1 cellular context compared by ENCODE assay signal in the genomic region with DNA sequence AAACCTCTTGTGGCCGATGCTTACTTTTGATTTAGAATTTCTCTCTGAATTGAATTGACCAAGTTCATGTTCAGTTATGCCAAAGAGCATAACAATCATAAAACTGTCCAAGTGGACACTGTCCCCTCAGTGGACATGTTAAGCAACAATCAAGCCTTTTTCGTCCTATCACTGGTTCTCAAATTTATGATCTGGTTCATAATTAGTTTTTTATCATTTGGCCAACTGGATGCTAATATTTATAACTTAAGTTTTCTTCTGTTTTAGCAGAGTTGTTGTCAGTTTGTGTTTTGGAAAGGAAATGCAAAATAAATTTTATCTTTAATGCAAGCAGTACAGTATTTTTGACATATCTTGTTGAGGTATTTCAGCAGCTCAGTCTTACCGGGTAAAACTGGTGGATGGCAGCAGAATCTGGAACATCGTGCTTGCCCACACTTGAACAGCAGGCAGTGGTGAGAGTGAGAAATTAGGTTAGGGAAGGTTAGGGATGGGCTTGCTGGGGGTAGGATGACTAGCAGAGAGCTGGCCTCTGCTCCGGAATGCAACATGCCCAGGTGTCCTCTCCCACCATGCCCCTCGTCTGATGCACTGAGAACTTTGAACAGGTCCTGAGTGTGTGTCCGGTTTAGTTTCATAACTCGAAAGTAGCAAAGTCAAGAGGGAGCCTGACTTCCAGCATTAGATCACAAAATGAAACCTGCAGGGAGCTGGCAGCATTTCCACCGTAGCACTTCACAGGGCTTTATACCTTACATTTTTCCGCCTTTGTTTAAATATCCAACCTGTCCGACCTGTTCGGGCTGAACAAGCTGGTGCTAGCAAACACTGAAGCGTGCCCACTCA.
TF ChIP-seq lines count a peak whose summit lies in the region.

No MANE protein-coding gene starts in this region.

TF ChIP-seq in HepG2, 621 proteins besides CTCF, POLR2A, EP300 and RAD21 (continued from another document and continues in another):
- TF ChIP-seq U2AF2 (IDR thresholded peaks at IDR 0.05; ENCODE audit: low read depth, low read length): no peak
- TF ChIP-seq ZNF501 (CRISPR knock-in tag; IDR thresholded peaks at IDR 0.05): peak; percentile 46; the same call in 1 of the 2 replicates
- TF ChIP-seq DDIT3 (CRISPR knock-in tag; IDR thresholded peaks at IDR 0.05): no peak
- TF ChIP-seq, protein P1, sequence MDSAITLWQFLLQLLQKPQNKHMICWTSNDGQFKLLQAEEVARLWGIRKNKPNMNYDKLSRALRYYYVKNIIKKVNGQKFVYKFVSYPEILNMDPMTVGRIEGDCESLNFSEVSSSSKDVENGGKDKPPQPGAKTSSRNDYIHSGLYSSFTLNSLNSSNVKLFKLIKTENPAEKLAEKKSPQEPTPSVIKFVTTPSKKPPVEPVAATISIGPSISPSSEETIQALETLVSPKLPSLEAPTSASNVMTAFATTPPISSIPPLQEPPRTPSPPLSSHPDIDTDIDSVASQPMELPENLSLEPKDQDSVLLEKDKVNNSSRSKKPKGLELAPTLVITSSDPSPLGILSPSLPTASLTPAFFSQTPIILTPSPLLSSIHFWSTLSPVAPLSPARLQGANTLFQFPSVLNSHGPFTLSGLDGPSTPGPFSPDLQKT (CRISPR knock-in tag; IDR thresholded peaks at IDR 0.05; ENCODE audit: borderline replicate concordance): no peak
- peak; percentile 84 for TF ChIP-seq TARDBP (CRISPR knock-in tag; IDR thresholded peaks at IDR 0.05)
- TF ChIP-seq RFX5 (IDR thresholded peaks at IDR 0.05; ENCODE audit: low read depth, low read length): no peak
- TF ChIP-seq ZNF879 (CRISPR knock-in tag; IDR thresholded peaks at IDR 0.05): no peak
- TF ChIP-seq ZNF3 (CRISPR knock-in tag; IDR thresholded peaks at IDR 0.05): no peak
- TF ChIP-seq SALL1 (CRISPR knock-in tag; IDR thresholded peaks at IDR 0.05): peak; percentile 89
- peak; percentile 35 for TF ChIP-seq RBM22 (optimal IDR thresholded peaks at IDR 0.05; ENCODE audit: low read length)
- no peak for TF ChIP-seq ZNF777 (CRISPR knock-in tag; IDR thresholded peaks at IDR 0.05)
- TF ChIP-seq ZNF670 (CRISPR knock-in tag; IDR thresholded peaks at IDR 0.05; ENCODE audit: borderline replicate concordance): no peak
- TF ChIP-seq SRF (IDR thresholded peaks at IDR 0.05; ENCODE audit: low read depth, low read length): no peak
- TF ChIP-seq, protein P2, sequence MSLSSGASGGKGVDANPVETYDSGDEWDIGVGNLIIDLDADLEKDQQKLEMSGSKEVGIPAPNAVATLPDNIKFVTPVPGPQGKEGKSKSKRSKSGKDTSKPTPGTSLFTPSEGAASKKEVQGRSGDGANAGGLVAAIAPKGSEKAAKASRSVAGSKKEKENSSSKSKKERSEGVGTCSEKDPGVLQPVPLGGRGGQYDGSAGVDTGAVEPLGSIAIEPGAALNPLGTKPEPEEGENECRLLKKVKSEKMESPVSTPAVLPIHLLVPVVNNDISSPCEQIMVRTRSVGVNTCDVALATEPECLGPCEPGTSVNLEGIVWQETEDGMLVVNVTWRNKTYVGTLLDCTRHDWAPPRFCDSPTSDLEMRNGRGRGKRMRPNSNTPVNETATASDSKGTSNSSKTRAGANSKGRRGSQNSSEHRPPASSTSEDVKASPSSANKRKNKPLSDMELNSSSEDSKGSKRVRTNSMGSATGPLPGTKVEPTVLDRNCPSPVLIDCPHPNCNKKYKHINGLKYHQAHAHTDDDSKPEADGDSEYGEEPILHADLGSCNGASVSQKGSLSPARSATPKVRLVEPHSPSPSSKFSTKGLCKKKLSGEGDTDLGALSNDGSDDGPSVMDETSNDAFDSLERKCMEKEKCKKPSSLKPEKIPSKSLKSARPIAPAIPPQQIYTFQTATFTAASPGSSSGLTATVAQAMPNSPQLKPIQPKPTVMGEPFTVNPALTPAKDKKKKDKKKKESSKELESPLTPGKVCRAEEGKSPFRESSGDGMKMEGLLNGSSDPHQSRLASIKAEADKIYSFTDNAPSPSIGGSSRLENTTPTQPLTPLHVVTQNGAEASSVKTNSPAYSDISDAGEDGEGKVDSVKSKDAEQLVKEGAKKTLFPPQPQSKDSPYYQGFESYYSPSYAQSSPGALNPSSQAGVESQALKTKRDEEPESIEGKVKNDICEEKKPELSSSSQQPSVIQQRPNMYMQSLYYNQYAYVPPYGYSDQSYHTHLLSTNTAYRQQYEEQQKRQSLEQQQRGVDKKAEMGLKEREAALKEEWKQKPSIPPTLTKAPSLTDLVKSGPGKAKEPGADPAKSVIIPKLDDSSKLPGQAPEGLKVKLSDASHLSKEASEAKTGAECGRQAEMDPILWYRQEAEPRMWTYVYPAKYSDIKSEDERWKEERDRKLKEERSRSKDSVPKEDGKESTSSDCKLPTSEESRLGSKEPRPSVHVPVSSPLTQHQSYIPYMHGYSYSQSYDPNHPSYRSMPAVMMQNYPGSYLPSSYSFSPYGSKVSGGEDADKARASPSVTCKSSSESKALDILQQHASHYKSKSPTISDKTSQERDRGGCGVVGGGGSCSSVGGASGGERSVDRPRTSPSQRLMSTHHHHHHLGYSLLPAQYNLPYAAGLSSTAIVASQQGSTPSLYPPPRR (CRISPR knock-in tag; IDR thresholded peaks at IDR 0.05; ENCODE audit: borderline replicate concordance): no peak
- no peak for TF ChIP-seq ZKSCAN1 (IDR thresholded peaks at IDR 0.05; ENCODE audit: low read length)
- TF ChIP-seq TEAD3 (CRISPR knock-in tag; optimal IDR thresholded peaks at IDR 0.05; ENCODE audit: borderline replicate concordance): peak; percentile 97
- 0 out of 2 replicates have a peak, but pooled peaks have one; percentile 63 for TF ChIP-seq DPF2 (CRISPR knock-in tag; IDR thresholded peaks at IDR 0.05; ENCODE audit: borderline replicate concordance, low read depth)
- TF ChIP-seq ZBTB25 (CRISPR knock-in tag; IDR thresholded peaks at IDR 0.05): no peak
- no peak for TF ChIP-seq NFYB (CRISPR knock-in tag; IDR thresholded peaks at IDR 0.05)
- no peak for TF ChIP-seq ZBTB39 (CRISPR knock-in tag; IDR thresholded peaks at IDR 0.05)
- TF ChIP-seq, protein P3, sequence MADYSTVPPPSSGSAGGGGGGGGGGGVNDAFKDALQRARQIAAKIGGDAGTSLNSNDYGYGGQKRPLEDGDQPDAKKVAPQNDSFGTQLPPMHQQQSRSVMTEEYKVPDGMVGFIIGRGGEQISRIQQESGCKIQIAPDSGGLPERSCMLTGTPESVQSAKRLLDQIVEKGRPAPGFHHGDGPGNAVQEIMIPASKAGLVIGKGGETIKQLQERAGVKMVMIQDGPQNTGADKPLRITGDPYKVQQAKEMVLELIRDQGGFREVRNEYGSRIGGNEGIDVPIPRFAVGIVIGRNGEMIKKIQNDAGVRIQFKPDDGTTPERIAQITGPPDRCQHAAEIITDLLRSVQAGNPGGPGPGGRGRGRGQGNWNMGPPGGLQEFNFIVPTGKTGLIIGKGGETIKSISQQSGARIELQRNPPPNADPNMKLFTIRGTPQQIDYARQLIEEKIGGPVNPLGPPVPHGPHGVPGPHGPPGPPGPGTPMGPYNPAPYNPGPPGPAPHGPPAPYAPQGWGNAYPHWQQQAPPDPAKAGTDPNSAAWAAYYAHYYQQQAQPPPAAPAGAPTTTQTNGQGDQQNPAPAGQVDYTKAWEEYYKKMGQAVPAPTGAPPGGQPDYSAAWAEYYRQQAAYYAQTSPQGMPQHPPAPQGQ (CRISPR knock-in tag; IDR thresholded peaks at IDR 0.05; ENCODE audit: borderline replicate concordance): no peak
- no peak for TF ChIP-seq ZBTB42 (CRISPR knock-in tag; IDR thresholded peaks at IDR 0.05)
- peak; percentile 17; the same call in 1 of the 2 replicates for TF ChIP-seq NCOR1 (IDR thresholded peaks at IDR 0.05; ENCODE audit: borderline replicate concordance, low read length)
- TF ChIP-seq PPARG (CRISPR knock-in tag; conservative IDR thresholded peaks at IDR 0.05): peak; percentile 31; the same call in 1 of the 2 replicates
- TF ChIP-seq ATF2 (CRISPR knock-in tag; IDR thresholded peaks at IDR 0.05): peak; percentile 21; the same call in 1 of the 2 replicates
- TF ChIP-seq TAF15 (IDR thresholded peaks at IDR 0.05; ENCODE audit: low read depth, low read length, poor library complexity, severe bottlenecking): no peak
- TF ChIP-seq TCF7 (IDR thresholded peaks at IDR 0.05; ENCODE audit: low read depth): no peak
- no peak for TF ChIP-seq CSRNP2 (CRISPR knock-in tag; conservative IDR thresholded peaks at IDR 0.05; ENCODE audit: low read depth)
- TF ChIP-seq ZNF33A (CRISPR knock-in tag; IDR thresholded peaks at IDR 0.05; ENCODE audit: borderline replicate concordance): no peak
- peak; percentile 67; the same call in 1 of the 2 replicates for TF ChIP-seq TFAP4 (IDR thresholded peaks at IDR 0.05; ENCODE audit: borderline replicate concordance, low read depth)
- no peak for TF ChIP-seq MYNN (CRISPR knock-in tag; IDR thresholded peaks at IDR 0.05; ENCODE audit: low read depth)
- no peak for TF ChIP-seq ZNF550 (CRISPR knock-in tag; IDR thresholded peaks at IDR 0.05; ENCODE audit: borderline replicate concordance)
- TF ChIP-seq TEF (CRISPR knock-in tag; IDR thresholded peaks at IDR 0.05): peak; percentile 21; the same call in 1 of the 2 replicates
- no peak for TF ChIP-seq ZNF800 (CRISPR knock-in tag; IDR thresholded peaks at IDR 0.05)
- no peak for TF ChIP-seq ZNF567 (CRISPR knock-in tag; IDR thresholded peaks at IDR 0.05; ENCODE audit: borderline replicate concordance)
- no peak for TF ChIP-seq ARNT (IDR thresholded peaks at IDR 0.05)
- TF ChIP-seq SNAI1 (CRISPR knock-in tag; IDR thresholded peaks at IDR 0.05; ENCODE audit: borderline replicate concordance): no peak
- TF ChIP-seq ESRRA (CRISPR knock-in tag; IDR thresholded peaks at IDR 0.05; ENCODE audit: low read depth): peak; percentile 62; the same call in 1 of the 2 replicates
